22 cellular contexts compared by ENCODE assay signal in genomic region chr19:47022140-47022536, GRCh38. TPM values are rescaled to one million over a fixed set of nuclear protein-coding genes. Genes with fewer than 3 reads are reported as not detected.
"Had no signal": no experiment of that assay in that cellular context is flagged by ENCODE, and none has a peak within 500 bp of the region (broad histone marks: within the 10 kb centered on the region; RNA-seq: fewer than 3 reads in every experiment).

No MANE protein-coding gene starts in this region.

- H3K4me3 ChIP-seq: lung, thyroid gland, upper lobe of right lung had no signal

- H3K27ac ChIP-seq: foreskin keratinocyte, neutrophil, pancreas, psoas muscle, right atrium auricular region, thyroid gland, upper lobe of right lung, WERI-Rb-1 had no signal

- FAIRE-seq: keratinocyte, pancreas, TTC549 had no signal

- H3K4me1 ChIP-seq: foreskin keratinocyte had no signal

- DNase-seq: activated CD4-positive, alpha-beta T cell treated with anti-CD3 and anti-CD28 coated beads for 1 hour; activated CD4-positive, alpha-beta T cell treated with anti-CD3 and anti-CD28 coated beads, Interleukin-2, amount 50 U/mL, for 1 hour; activated CD8-positive, alpha-beta T cell treated with anti-CD3 and anti-CD28 coated beads, Interleukin-2, amount 10 ng/mL, durations not matched to agents 7 days and 5 days; aorta; central memory CD4-positive, alpha-beta T cell; effector CD8-positive, alpha-beta T cell; foreskin keratinocyte; natural killer cell; psoas muscle; stimulated activated CD4-positive, alpha-beta T cell treated with anti-CD3 and anti-CD28 coated beads, Interleukin-4, amount 100 ng/mL, for 4 hours; substantia nigra; T-helper 1 cell; thyroid gland; upper lobe of right lung had no signal

- H3K9me3 ChIP-seq: neutrophil, pancreas, psoas muscle, right atrium auricular region, thyroid gland, upper lobe of right lung had no signal

- ATAC-seq: activated CD8-positive, alpha-beta T cell treated with anti-CD3 and anti-CD28 coated beads, Interleukin-2, amount 10 ng/mL, durations not matched to agents 7 days and 5 days; activated naive CD4-positive, alpha-beta T cell treated with anti-CD3 and anti-CD28 coated beads, Interleukin-2, amount 50 U/mL, for 72 hours; foreskin keratinocyte; natural killer cell; upper lobe of right lung had no signal

- H3K36me3 ChIP-seq: neutrophil, pancreas, right atrium auricular region, thyroid gland, upper lobe of right lung, WERI-Rb-1 had no signal

RNA-seq across cellular contexts. Expression of gene NPAS1, which starts 2.5 kb away (rescaled TPM):
- total RNA-seq: activated CD8-positive, alpha-beta T cell treated with anti-CD3 and anti-CD28 coated beads, Interleukin-2, amount 10 ng/mL, durations not matched to agents 7 days and 5 days had no signal
